Comparison of ENCODE assay signal across 11 cellular contexts in the genomic region with DNA sequence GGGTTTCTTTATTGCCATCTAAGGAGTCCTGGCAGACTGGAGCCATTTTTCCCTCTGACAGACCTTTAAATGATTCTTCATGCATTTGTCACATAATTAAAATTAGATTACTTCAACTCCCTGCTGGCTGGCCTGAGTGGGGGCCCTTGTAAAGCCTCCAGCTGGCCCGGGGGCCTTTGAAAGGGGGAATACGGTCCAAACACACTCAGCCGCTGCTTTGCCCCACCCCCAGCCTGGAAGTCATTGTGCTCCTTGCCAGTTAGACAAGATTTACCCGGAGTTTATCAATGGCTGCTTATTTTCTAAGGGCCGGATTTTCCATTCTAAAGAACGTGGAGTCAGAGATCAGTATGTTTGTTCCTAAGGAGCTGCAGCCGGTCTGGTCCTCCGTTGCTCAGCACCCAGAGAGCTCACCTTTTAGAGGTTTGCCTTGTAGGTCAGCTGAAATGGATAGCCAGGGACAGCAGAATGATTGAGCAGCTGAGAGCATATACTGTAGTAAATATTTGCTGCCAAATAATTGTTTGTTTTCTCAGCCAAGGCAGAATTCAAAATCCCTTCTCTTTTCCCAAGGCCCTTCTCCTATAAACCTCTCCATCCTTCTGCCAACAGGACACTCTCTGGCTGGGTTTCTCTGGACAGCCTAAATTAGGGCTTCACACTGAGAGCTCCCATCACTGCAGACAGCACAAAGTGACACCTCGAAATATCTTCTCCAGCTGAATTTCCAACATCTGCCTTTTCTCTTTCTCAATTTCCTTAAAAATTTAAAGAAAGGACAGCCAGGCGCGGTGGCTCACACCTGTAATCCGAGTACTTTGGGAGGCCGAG.
A peak's percentile ranks its signal among the peaks of the same experiment; 100 is the strongest.
DNase-seq lines count a peak whose midpoint lies in the region; ATAC-seq, FAIRE-seq and TF ChIP-seq lines count a peak whose summit lies in the region.
"Had no signal": no experiment of that assay in that cellular context is flagged by ENCODE, and none has a peak within 500 bp of the region (broad histone marks: within the 10 kb centered on the region; RNA-seq: fewer than 3 reads in every experiment).

No MANE protein-coding gene starts in this region.

- no peaks in the 10 kb centered on the region for H3K79me2 ChIP-seq in H1 (ENCODE audit: control insufficient read depth in 1 of 2, insufficient read depth in 2 of 2, low read length in 2 of 2)

- no peak for ATAC-seq in GM21528 (IDR thresholded peaks at IDR 0.05; ENCODE audit: low FRiP score, unreplicated experiment)
- no peak for ATAC-seq in GM19452 (IDR thresholded peaks at IDR 0.05; ENCODE audit: unreplicated experiment)
- ATAC-seq in HG02588 (IDR thresholded peaks at IDR 0.05; ENCODE audit: unreplicated experiment): no peak
- ATAC-seq: HepG2 had no signal

- no peak overlapping the region for H4K5ac ChIP-seq in H1 (ENCODE audit: insufficient read length, low read depth, low read length)

- no peak overlapping the region for H2AK5ac ChIP-seq in H1 (ENCODE audit: low read depth, low read length)

- no peak for TF ChIP-seq POLR2A in H1 (IDR thresholded peaks at IDR 0.05; ENCODE audit: control extremely low read depth in 1 of 2, low read depth in 2 of 2, low read length in 2 of 2)

- H3K9me3 ChIP-seq in H1 (ENCODE audit: insufficient read depth in 2 of 2, low read depth in 1 of 2, low read length in 1 of 2) (peaks cover 4 to 7% of the 10 kb centered on the region in 2 experiments; a peak in 1 of 4 replicates), tibial artery (no peaks in the 10 kb centered on the region)

- peaks cover 5% of the 10 kb centered on the region for H3K36me3 Mint-ChIP-seq in mesothelial cell of epicardium

- H3K4me1 ChIP-seq in H1 (replicated peaks in 1 of 4; ENCODE audit: control insufficient read depth in 3 of 4, insufficient read depth in 4 of 4, low read length in 3 of 4) (no peaks in the 10 kb centered on the region; a peak in 2 of 7 replicates), tibial artery (peaks cover 0 to 20% (median 0%) of the 10 kb centered on the region in 4 donors)

- no peak overlapping the region for H2BK12ac ChIP-seq in H1 (ENCODE audit: low read depth, low read length)

- H3K27me3 ChIP-seq in H1 (replicated peaks in 1 of 4; ENCODE audit: control insufficient read depth in 3 of 4, extremely low read depth in 1 of 4, insufficient read depth in 3 of 4, low read length in 3 of 4) (no peaks in the 10 kb centered on the region), tibial artery (no peaks in the 10 kb centered on the region)

- no peak overlapping the region for H2BK20ac ChIP-seq in H1 (ENCODE audit: low read length)

- H3K27ac ChIP-seq in H1 (ENCODE audit: low read depth, low read length) (no peak overlapping the region), tibial artery (peak overlapping the region; percentile 29 to 44)

- H2AFZ ChIP-seq in H1 (ENCODE audit: low read length): peak overlapping the region; percentile 88; the same call in 1 of the 2 replicates

- H3K4me2 ChIP-seq in H1 (ENCODE audit: insufficient read depth in 1 of 2, low read depth in 2 of 2, low read length in 2 of 2): no peak overlapping the region

- H4K91ac ChIP-seq in H1 (replicated peaks; ENCODE audit: insufficient read length, low read length): no peak overlapping the region

- peak overlapping the region; percentile 38 for H3K4me3 Mint-ChIP-seq in mesothelial cell of epicardium

- H3K36me3 ChIP-seq in H1 (ENCODE audit: control insufficient read depth in 2 of 4, insufficient read depth in 4 of 4, low read length in 3 of 4) (no peaks in the 10 kb centered on the region), tibial artery (no peaks in the 10 kb centered on the region)

- H3K18ac ChIP-seq in H1 (ENCODE audit: extremely low read depth, low read length): no peak overlapping the region

- CTCF ChIA-PET in H1 (lab: Charles Lee; ENCODE audit: partially characterized antibody): interaction anchor here (1.6 to 2.5 kb wide), 2 partner anchors 7 to 12 kb away, joined by 4 to 10 read pairs; no protein-coding TSS in a partner anchor

- H3K79me1 ChIP-seq in H1 (ENCODE audit: low read depth, low read length): no peaks in the 10 kb centered on the region

- no peak for TF ChIP-seq RAD21 in H1 (IDR thresholded peaks at IDR 0.05 in 1 of 2, conservative IDR thresholded peaks at IDR 0.05 in 1 of 2; ENCODE audit: low read depth in 2 of 2, low read length in 2 of 2)

- WGBS in H1 (ENCODE audit: extremely low coverage in 1 of 2, insufficient coverage in 1 of 2, insufficient read length in 1 of 2, insufficient replicate concordance in 2 of 2, low coverage in 1 of 2, low lambda C conversion rate in 2 of 2, missing lambda C conversion rate in 1 of 2), 2 experiments: 83% methylated on average over 12 of the region's 13 CpGs; no CpG with 5 or more reads in 1 of the 2 experiments

- no peak overlapping the region for H2BK5ac ChIP-seq in H1 (ENCODE audit: low read depth, low read length)

- no peak overlapping the region for H3K4me3 ChIP-seq in H1 (ENCODE audit: extremely low read depth in 1 of 4, insufficient read depth in 2 of 4, low read depth in 3 of 4, low read length in 4 of 4)
- peak overlapping the region; percentile 9 to 17 for H3K4me3 ChIP-seq in tibial artery

- no peaks in the 10 kb centered on the region for H3K23me2 ChIP-seq in H1 (ENCODE audit: low read depth, low read length)

- H3K56ac ChIP-seq in H1 (replicated peaks; ENCODE audit: insufficient read length, low read depth, low read length): no peak overlapping the region

- H3K14ac ChIP-seq in H1 (ENCODE audit: insufficient read length): no peak overlapping the region

- peak overlapping the region; percentile 83 for H3K27ac Mint-ChIP-seq in mesothelial cell of epicardium

- H3K9me3 Mint-ChIP-seq in mesothelial cell of epicardium: peaks cover 11% of the 10 kb centered on the region

- H4K20me1 ChIP-seq in H1 (replicated peaks in 1 of 2; ENCODE audit: control insufficient read depth in 1 of 2, insufficient read depth in 2 of 2, low read length in 2 of 2): no peaks in the 10 kb centered on the region

- intact Hi-C loops in tibial artery (cut with DNase I; ENCODE audit: low total_unique reads): no loop called here

- no peak overlapping the region for H3K23ac ChIP-seq in H1 (ENCODE audit: insufficient read length)

- peaks cover 13% of the 10 kb centered on the region for H3K4me1 Mint-ChIP-seq in mesothelial cell of epicardium

- DNase-seq in NCI-H524 treated with DMSO at 0.1 percent for 48 hours (lab: John Stamatoyannopoulos, UW) (peak; percentile 74), H1 (ENCODE audit: low read depth in 1 of 2, low spot score in 2 of 2) (no peak), mesothelial cell of epicardium (ENCODE audit: low spot score in 2 of 2, unreplicated experiment in 2 of 2) (peak in 1 of 2 experiments; percentile 39), tibial artery (no peak)
- no peak for DNase-seq in activated naive CD4-positive, alpha-beta T cell treated with anti-CD3 and anti-CD28 coated beads, Interleukin-2, amount 50 U/mL, for 16 hours
- DNase-seq: activated T-cell treated with anti-CD3 and anti-CD28 coated beads, Interleukin-2, amount 50 U/mL, for 1 hour; NCI-H187 treated with DMSO at 0.1 percent for 48 hours had no signal

- TF ChIP-seq CTCF in H1 (IDR thresholded peaks at IDR 0.05; ENCODE audit: control extremely low read depth in 1 of 3, insufficient read depth in 1 of 3, low read depth in 1 of 3, low read length in 3 of 3) (no peak), mesothelial cell of epicardium (IDR thresholded peaks at IDR 0.05; ENCODE audit: unreplicated experiment) (no peak), tibial artery (IDR thresholded peaks at IDR 0.05) (no peak)

- no peak for FAIRE-seq in H1 (lab: Jason Lieb, UNC)
- FAIRE-seq: HepG2 had no signal

- no peaks in the 10 kb centered on the region for H3K27me3 Mint-ChIP-seq in mesothelial cell of epicardium (ENCODE audit: low read depth)

- no peak overlapping the region for H2BK120ac ChIP-seq in H1 (replicated peaks; ENCODE audit: low read depth, low read length)

- no peak overlapping the region for H4K8ac ChIP-seq in H1 (ENCODE audit: extremely low read depth, insufficient read depth, low read length)

- no peak for TF ChIP-seq EP300 in H1 (IDR thresholded peaks at IDR 0.05; ENCODE audit: borderline replicate concordance in 1 of 2, low read depth in 2 of 2, low read length in 2 of 2)

- H3K4ac ChIP-seq in H1 (replicated peaks; ENCODE audit: insufficient read length, low read depth, low read length): no peak overlapping the region

- no peak overlapping the region for H3K9ac ChIP-seq in H1 (replicated peaks in 1 of 4; ENCODE audit: extremely low read depth in 1 of 4, low read depth in 3 of 4, low read length in 3 of 4)

- POLR2A ChIA-PET in H1 (lab: Charles Lee; ENCODE audit: partially characterized antibody): no interaction called here

- no peak overlapping the region for H2BK15ac ChIP-seq in H1 (ENCODE audit: low read length)

TF ChIP-seq in H1, 55 proteins besides CTCF, POLR2A, EP300 and RAD21 (continues in another document):
- TF ChIP-seq SP4 (IDR thresholded peaks at IDR 0.05; ENCODE audit: low read length): no peak

Comparison
In these comparisons a context has a peak if more than half of its experiments do, and no peak if none do; other contexts are left out.
1. H3K4me3 ChIP-seq: peak in tibial artery (2 of 2); none in H1 (0 of 4).